In the genomic region with DNA sequence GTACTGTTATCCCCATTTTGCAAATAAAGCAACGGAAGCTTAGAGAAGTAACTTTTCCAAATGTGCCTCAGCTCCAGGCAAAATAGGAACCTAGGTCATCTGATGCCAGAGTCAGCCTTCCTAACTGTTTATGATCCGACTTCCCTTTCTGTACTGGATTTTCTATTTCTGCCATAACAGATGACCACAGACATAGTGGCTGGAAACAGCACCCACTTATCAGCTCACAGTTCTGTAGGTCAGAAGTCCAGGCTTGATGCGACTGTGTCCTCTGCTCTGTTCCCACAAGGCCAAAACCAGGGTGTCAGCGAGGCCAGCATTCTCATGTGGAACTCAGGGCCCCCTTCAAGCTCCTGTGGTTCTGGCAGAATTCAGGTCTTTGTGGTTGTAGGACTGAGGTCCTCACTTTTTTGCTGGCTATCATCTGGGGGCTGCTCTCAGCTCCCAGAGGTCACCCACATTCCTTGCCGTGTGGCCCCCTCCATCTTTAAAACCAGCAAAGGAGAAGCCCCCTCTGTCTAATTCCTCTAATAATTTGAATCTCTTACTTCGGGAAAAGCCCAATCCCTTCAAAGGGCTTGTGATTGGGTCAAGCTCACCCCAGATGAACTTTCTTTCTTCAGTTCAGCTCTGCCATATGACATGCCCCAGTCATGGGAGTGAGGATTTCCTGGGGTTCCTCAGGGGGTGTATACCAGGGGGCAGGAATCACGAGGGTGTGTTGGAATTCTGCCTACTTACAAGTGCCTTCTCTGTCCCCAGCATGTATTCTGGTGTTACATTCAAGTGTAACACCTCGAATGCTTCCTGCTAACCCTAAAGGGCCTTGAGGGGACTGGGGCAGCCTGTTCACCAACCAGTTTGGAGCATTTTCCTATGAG, we compare ENCODE assay signal across 10 cellular contexts. TPM values are rescaled to one million over a fixed set of nuclear protein-coding genes. Genes with fewer than 3 reads are reported as not detected.
DNase-seq lines count a peak whose midpoint lies in the region; ATAC-seq and TF ChIP-seq lines count a peak whose summit lies in the region.
"Had no signal": no experiment of that assay in that cellular context is flagged by ENCODE, and none has a peak within 500 bp of the region (broad histone marks: within the 10 kb centered on the region; RNA-seq: fewer than 3 reads in every experiment).

No MANE protein-coding gene starts in this region.

- H3K4me1 Mint-ChIP-seq in activated CD4-positive, alpha-beta memory T cell treated with anti-CD3 and anti-CD28 coated beads for 36 hours (ENCODE audit: low read depth) = peaks cover 15% of the 10 kb centered on the region

- no peaks in the 10 kb centered on the region for H3K9me3 Mint-ChIP-seq in activated CD4-positive, alpha-beta memory T cell treated with anti-CD3 and anti-CD28 coated beads for 36 hours

- H3K36me3 Mint-ChIP-seq in activated CD4-positive, alpha-beta memory T cell treated with anti-CD3 and anti-CD28 coated beads for 36 hours = no peaks in the 10 kb centered on the region

- CTCF ChIA-PET in activated CD4-positive, alpha-beta memory T cell treated with anti-CD3 and anti-CD28 coated beads for 36 hours (lab: Charles Lee) = interaction anchor here (0.6 to 7.3 kb wide), 13 partner anchors 13 to 948 kb away, joined by 3 to 79 read pairs (median 4); a partner anchor contains a TSS

- TF ChIP-seq POLR2A in sigmoid colon (IDR thresholded peaks at IDR 0.05) = no peak

- peaks cover 39% of the 10 kb centered on the region for H3K27me3 Mint-ChIP-seq in activated CD4-positive, alpha-beta memory T cell treated with anti-CD3 and anti-CD28 coated beads for 36 hours

- H3K27ac ChIP-seq in heart right ventricle (peak overlapping the region in 3 of 10 donors; percentile 8 to 86 (median 80)), sigmoid colon (peak overlapping the region in 3 of 4 donors; percentile 34 to 65 (median 65))

- no peak for TF ChIP-seq EP300 in sigmoid colon (IDR thresholded peaks at IDR 0.05)

- H3K9me3 ChIP-seq in heart right ventricle = no peaks in the 10 kb centered on the region
- no peaks in the 10 kb centered on the region for H3K9me3 ChIP-seq in sigmoid colon

- DNase-seq in HFF-Myc (ENCODE audit: extremely low read depth, low read depth) (no peak), heart right ventricle (no peak), sigmoid colon (no peak), NCI-H526 treated with DMSO at 0.1 percent for 48 hours (lab: John Stamatoyannopoulos, UW) (no peak), HUDEP-2 (lab: John Stamatoyannopoulos, UW; ENCODE audit: unreplicated experiment in 76 of 76) (no peak)
- no peak for DNase-seq in activated CD4-positive, alpha-beta memory T cell treated with anti-CD3 and anti-CD28 coated beads for 36 hours

- H3K4me1 ChIP-seq in heart right ventricle (peaks cover 7 to 70% (median 43%) of the 10 kb centered on the region in 9 donors), sigmoid colon (peaks cover 0 to 21% (median 17%) of the 10 kb centered on the region in 4 donors)

- WGBS in heart right ventricle, 2 donors = 70 to 76% methylated on average over 8 of the region's 8 CpGs
- WGBS in sigmoid colon, 2 donors = 59 to 79% methylated on average over 8 of the region's 8 CpGs

- H3K27me3 ChIP-seq in heart right ventricle = peaks cover 0 to 5% (median 0%) of the 10 kb centered on the region in 7 donors
- peaks cover 0 to 39% (median 0%) of the 10 kb centered on the region in 3 donors for H3K27me3 ChIP-seq in sigmoid colon

- intact Hi-C loops in activated CD4-positive, alpha-beta memory T cell treated with anti-CD3 and anti-CD28 coated beads for 36 hours (cut with micrococcal nuclease) = loop anchor here (1.0 kb wide), 1 partner anchor 22 kb away; no protein-coding TSS in a partner anchor
- intact Hi-C loops in heart right ventricle (cut with DNase I) (no loop called here), sigmoid colon (cut with DNase I) (no loop called here)

- peak overlapping the region; percentile 71 for H3K4me3 Mint-ChIP-seq in activated CD4-positive, alpha-beta memory T cell treated with anti-CD3 and anti-CD28 coated beads for 36 hours

- H3K36me3 ChIP-seq in heart right ventricle (no peaks in the 10 kb centered on the region), sigmoid colon (no peaks in the 10 kb centered on the region)

- peak in 6 of 8 donors; percentile 12 to 28 (median 14) for ATAC-seq in heart right ventricle
- no peak for ATAC-seq in GM19328 (IDR thresholded peaks at IDR 0.05; ENCODE audit: unreplicated experiment)
- ATAC-seq in GM21367 (IDR thresholded peaks at IDR 0.05; ENCODE audit: unreplicated experiment) = no peak

- POLR2A ChIA-PET in activated CD4-positive, alpha-beta memory T cell treated with anti-CD3 and anti-CD28 coated beads for 36 hours (lab: Charles Lee) = no interaction called here

- H3K4me3 ChIP-seq in HFF-Myc (replicated peaks; ENCODE audit: low read depth, low read length) = peak overlapping the region; percentile 45
- peak overlapping the region in 7 of 10 donors; percentile 60 to 79 (median 61) for H3K4me3 ChIP-seq in heart right ventricle
- H3K4me3 ChIP-seq in sigmoid colon = peak overlapping the region; percentile 32 to 61 (median 55)

- TF ChIP-seq CTCF in HFF-Myc (IDR thresholded peaks at IDR 0.05; ENCODE audit: low read depth, low read length, missing control alignments) (no peak), heart right ventricle (IDR thresholded peaks at IDR 0.05) (peak in 1 of 9 donors; percentile 1), sigmoid colon (IDR thresholded peaks at IDR 0.05) (no peak)

- no peak overlapping the region for H3K27ac Mint-ChIP-seq in activated CD4-positive, alpha-beta memory T cell treated with anti-CD3 and anti-CD28 coated beads for 36 hours

RNA-seq across cellular contexts. Expression of a gene that starts 15.3 kb away (rescaled TPM):
- total RNA-seq in activated CD4-positive, alpha-beta memory T cell treated with anti-CD3 and anti-CD28 coated beads for 36 hours = not detected
- total RNA-seq in heart right ventricle (10 to 100 TPM in 4 of 10 donors, 1 to 10 TPM in 6; 3.4 to 32.1 (median 8.9) TPM), sigmoid colon (1 to 10 TPM; 1.8 to 4.7 (median 2.9) TPM)
- polyA plus RNA-seq in heart right ventricle (1 to 10 TPM; 1.2 to 2.6 TPM), sigmoid colon (under 1 TPM in 2 of 3 donors, not detected in 1; 0.58 to 0.60 TPM)
- total RNA-seq: NCI-H460 had no signal

RNA-seq across cellular contexts. Expression of a gene that starts 36.2 kb away (rescaled TPM):
- not detected for total RNA-seq in activated CD4-positive, alpha-beta memory T cell treated with anti-CD3 and anti-CD28 coated beads for 36 hours
- total RNA-seq in heart right ventricle = not detected
- under 1 TPM in 1 of 2 donors, not detected in 1; 0.01 TPM for polyA plus RNA-seq in heart right ventricle
- total RNA-seq in sigmoid colon = under 1 TPM in 1 of 4 donors, not detected in 3; 0.55 TPM
- under 1 TPM in 1 of 3 donors, not detected in 2; 0.16 TPM for polyA plus RNA-seq in sigmoid colon
- total RNA-seq: NCI-H460 had no signal

RNA-seq across cellular contexts. Expression of a gene that starts 39.3 kb away (rescaled TPM):
- total RNA-seq in activated CD4-positive, alpha-beta memory T cell treated with anti-CD3 and anti-CD28 coated beads for 36 hours = not detected
- total RNA-seq in heart right ventricle = under 1 TPM in 3 of 10 donors, not detected in 7; 0.07 to 0.14 (median 0.13) TPM
- polyA plus RNA-seq in heart right ventricle = under 1 TPM; 0.01 to 0.29 TPM
- under 1 TPM in 1 of 4 donors, not detected in 3; 0.81 TPM for total RNA-seq in sigmoid colon
- not detected for polyA plus RNA-seq in sigmoid colon
- total RNA-seq: frontal cortex, NCI-H460 had no signal

Comparison
In these comparisons a context has a peak if more than half of its experiments do, and no peak if none do; other contexts are left out.
1. ATAC-seq: peak in heart right ventricle (6 of 8); none in GM19328 (single experiment) and GM21367 (single experiment).
2. Peak in every context shown above with its lines, with median percentiles within 50 percentile points of each other: H3K4me3 ChIP-seq.